ENCODE assay signal across 19 cellular contexts in the genomic region with DNA sequence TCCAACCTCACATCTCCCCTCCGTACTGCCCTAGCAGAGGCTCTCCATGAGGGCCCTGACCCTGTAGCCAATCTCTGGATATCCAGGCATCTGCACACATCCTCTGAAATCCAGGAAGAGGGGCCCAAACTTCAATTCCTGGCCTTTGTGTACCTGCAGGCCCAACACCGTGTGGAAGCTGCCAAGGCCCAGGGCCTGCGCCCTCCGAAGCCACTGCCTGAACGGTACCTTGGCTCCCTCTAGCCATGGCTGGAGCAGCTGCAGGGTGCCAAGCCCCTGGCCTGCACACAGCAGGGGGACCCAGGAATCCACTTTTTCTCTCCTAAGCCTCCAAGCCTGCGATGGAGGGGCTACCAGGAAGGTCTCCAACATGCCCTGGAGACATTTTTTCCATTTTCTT.
DNase-seq lines count a peak whose midpoint lies in the region; ATAC-seq, FAIRE-seq and TF ChIP-seq lines count a peak whose summit lies in the region.
"Had no signal": no experiment of that assay in that cellular context is flagged by ENCODE, and none has a peak within 500 bp of the region (broad histone marks: within the 10 kb centered on the region; RNA-seq: fewer than 3 reads in every experiment).

No MANE protein-coding gene starts in this region.

- H2AFZ ChIP-seq in Karpas-422 (ENCODE audit: low read length) (no peak overlapping the region), GM12878 (ENCODE audit: control insufficient read depth, low read depth, low read length) (no peak overlapping the region)

- H3K4me2 ChIP-seq in Karpas-422 (ENCODE audit: low read depth, low read length, poor library complexity, severe bottlenecking) (no peak overlapping the region), GM12878 (ENCODE audit: control insufficient read depth, insufficient read depth) (no peak overlapping the region)

- peaks cover 5% of the 10 kb centered on the region for H3K27me3 Mint-ChIP-seq in activated CD8-positive, alpha-beta memory T cell treated with anti-CD3 and anti-CD28 coated beads, Interleukin-2, amount 10 ng/mL, durations not matched to agents 7 days and 5 days
- H3K27me3 Mint-ChIP-seq: CD4-positive, alpha-beta T cell had no signal

- TF ChIP-seq POLR2A in GM12878 (IDR thresholded peaks at IDR 0.05; ENCODE audit: low read depth, low read length) = no peak

- in situ Hi-C loops in GM12878 (cut with MboI) = no loop called here

- H3K36me3 Mint-ChIP-seq in activated CD8-positive, alpha-beta memory T cell treated with anti-CD3 and anti-CD28 coated beads, Interleukin-2, amount 10 ng/mL, durations not matched to agents 7 days and 5 days = no peaks in the 10 kb centered on the region

- no peak for TF ChIP-seq RAD21 in GM12878 (IDR thresholded peaks at IDR 0.05; ENCODE audit: insufficient read depth, low read depth, low read length)

- H3K9me2 ChIP-seq in Karpas-422 (replicated peaks; ENCODE audit: insufficient read depth, low read length) = 0 out of 2 replicates have a peak, but pooled peaks cover 2% of the 10 kb centered on the region

- DNase-seq in BE2C = peak; percentile 7
- peak; percentile 1 for DNase-seq in GM12865 (ENCODE audit: low read depth)
- DNase-seq in Karpas-422 = peak; percentile 54
- no peak for DNase-seq in GM12878 (ENCODE audit: low read depth, low spot score)
- DNase-seq in NCI-H146 treated with DMSO at 0.1 percent for 48 hours (lab: John Stamatoyannopoulos, UW; ENCODE audit: unreplicated experiment) = no peak
- DNase-seq in activated CD8-positive, alpha-beta memory T cell treated with anti-CD3 and anti-CD28 coated beads, Interleukin-2, amount 10 ng/mL, durations not matched to agents 7 days and 5 days = no peak
- no peak for DNase-seq in GM19240 (ENCODE audit: insufficient read length, low spot score)
- DNase-seq: CD4-positive, alpha-beta T cell; NCI-H1048; NCI-H1436 treated with DMSO at 0.1 percent for 48 hours; NCI-H2081; NCI-H510A treated with DMSO at 0.1 percent for 48 hours; NCI-H82; T-helper 1 cell had no signal

- intact Hi-C loops in GM12878 (cut with micrococcal nuclease; ENCODE audit: unreplicated experiment) = no loop called here

- H4K20me1 ChIP-seq in Karpas-422 (ENCODE audit: insufficient read depth, low read depth, low read length) (no peaks in the 10 kb centered on the region), GM12878 (ENCODE audit: control insufficient read depth, insufficient read depth) (no peaks in the 10 kb centered on the region)

- H3K4me3 ChIP-seq in BE2C (ENCODE audit: low read depth, low read length) (no peak overlapping the region), GM12865 (ENCODE audit: low read depth, low read length) (no peak overlapping the region), Karpas-422 (ENCODE audit: low read length) (no peak overlapping the region), GM12878 (no peak overlapping the region)
- H3K4me3 ChIP-seq: SK-N-MC had no signal

- no peak overlapping the region for H3K4me3 Mint-ChIP-seq in activated CD8-positive, alpha-beta memory T cell treated with anti-CD3 and anti-CD28 coated beads, Interleukin-2, amount 10 ng/mL, durations not matched to agents 7 days and 5 days
- H3K4me3 Mint-ChIP-seq: CD4-positive, alpha-beta T cell had no signal

- H3K9ac ChIP-seq in Karpas-422 (ENCODE audit: low read length) (no peak overlapping the region), GM12878 (ENCODE audit: control insufficient read depth, insufficient read depth, low read length) (no peak overlapping the region)

- FAIRE-seq in GM12878 (lab: Jason Lieb, UNC) = no peak
- FAIRE-seq: H54 had no signal

- CTCF ChIA-PET in GM12878 (lab: Yijun Ruan, JAX) = interaction anchor here (0.6 kb wide), 1 partner anchor 858 kb away, joined by 3 read pairs; no protein-coding TSS in a partner anchor
- CTCF ChIA-PET in activated CD8-positive, alpha-beta memory T cell treated with anti-CD3 and anti-CD28 coated beads, Interleukin-2, amount 10 ng/mL, durations not matched to agents 7 days and 5 days (lab: Charles Lee) = no interaction called here

- TF ChIP-seq EP300 in GM12878 (IDR thresholded peaks at IDR 0.05; ENCODE audit: borderline replicate concordance in 1 of 2, control insufficient read depth in 1 of 2, low read depth in 2 of 2, low read length in 2 of 2) = no peak

- H3K36me3 ChIP-seq in BE2C = no peaks in the 10 kb centered on the region
- no peaks in the 10 kb centered on the region for H3K36me3 ChIP-seq in Karpas-422 (ENCODE audit: insufficient read depth, low read length)
- H3K36me3 ChIP-seq in GM12878 (ENCODE audit: control insufficient read depth in 2 of 2, insufficient read depth in 2 of 2, low read length in 1 of 2) = no peaks in the 10 kb centered on the region

- H3K9me3 ChIP-seq in BE2C (no peaks in the 10 kb centered on the region), Karpas-422 (ENCODE audit: low read length) (no peaks in the 10 kb centered on the region), GM12878 (replicated peaks; ENCODE audit: control insufficient read depth, insufficient read depth, low read length) (no peaks in the 10 kb centered on the region)

- 0 out of 3 replicates have a peak, but pooled peaks have one; percentile 40 for ATAC-seq in GM12878
- ATAC-seq in HG02642 (IDR thresholded peaks at IDR 0.05; ENCODE audit: poor library complexity, unreplicated experiment) = no peak
- no peak for ATAC-seq in activated CD8-positive, alpha-beta memory T cell treated with anti-CD3 and anti-CD28 coated beads, Interleukin-2, amount 10 ng/mL, durations not matched to agents 7 days and 5 days
- ATAC-seq: Panc1, Right ventricle myocardium inferior had no signal

- no peaks in the 10 kb centered on the region for H3K4me1 ChIP-seq in BE2C
- H3K4me1 ChIP-seq in Karpas-422 (ENCODE audit: low read length) = no peaks in the 10 kb centered on the region
- H3K4me1 ChIP-seq in GM12878 (ENCODE audit: control insufficient read depth, insufficient read depth, low read length) = no peaks in the 10 kb centered on the region

- H3K79me2 ChIP-seq in Karpas-422 (ENCODE audit: low read length) = no peaks in the 10 kb centered on the region
- H3K79me2 ChIP-seq in GM12878 (ENCODE audit: control insufficient read depth, insufficient read depth, low read length) = no peaks in the 10 kb centered on the region

- RAD21 ChIA-PET in GM12878 (lab: Charles Lee; ENCODE audit: unreplicated experiment) = no interaction called here

- H3K27me3 ChIP-seq in BE2C (no peaks in the 10 kb centered on the region), Karpas-422 (ENCODE audit: low read length) (no peaks in the 10 kb centered on the region), GM12878 (replicated peaks in 1 of 2; ENCODE audit: control insufficient read depth in 2 of 2, insufficient read depth in 2 of 2, low read length in 1 of 2) (no peaks in the 10 kb centered on the region)

- POLR2A ChIA-PET in GM12878 (lab: Charles Lee) = no interaction called here

- no TSS peak for BruUV-seq in GM12878 (replicated peaks; lab: Mats Ljungman, UMichigan)

- SMC1A ChIA-PET in GM12878 (lab: Charles Lee; ENCODE audit: uncharacterized antibody, unreplicated experiment) = no interaction called here

- H3K27ac Mint-ChIP-seq in activated CD8-positive, alpha-beta memory T cell treated with anti-CD3 and anti-CD28 coated beads, Interleukin-2, amount 10 ng/mL, durations not matched to agents 7 days and 5 days = no peak overlapping the region
- H3K27ac Mint-ChIP-seq: CD4-positive, alpha-beta T cell had no signal

- H3K4me1 Mint-ChIP-seq in activated CD8-positive, alpha-beta memory T cell treated with anti-CD3 and anti-CD28 coated beads, Interleukin-2, amount 10 ng/mL, durations not matched to agents 7 days and 5 days = no peaks in the 10 kb centered on the region

- TF ChIP-seq CTCF in BE2C (IDR thresholded peaks at IDR 0.05; ENCODE audit: low read depth, low read length) (no peak), GM12865 (IDR thresholded peaks at IDR 0.05; ENCODE audit: insufficient read depth, low read depth, low read length, missing control alignments) (peak; percentile 9), GM12878 (IDR thresholded peaks at IDR 0.05 in 2 of 3, conservative IDR thresholded peaks at IDR 0.05 in 1 of 3; ENCODE audit: control insufficient read depth in 2 of 3, extremely low read depth in 1 of 3, insufficient read depth in 1 of 3, low read depth in 3 of 3, low read length in 3 of 3) (peak in 1 of 3 experiments; percentile 11; a peak in 1 of 6 replicates)

- H3K27ac ChIP-seq in Karpas-422 (ENCODE audit: low read length) (no peak overlapping the region), GM12878 (ENCODE audit: control insufficient read depth, insufficient read depth) (no peak overlapping the region)
- H3K27ac ChIP-seq: SK-N-MC had no signal

- 7% methylated on average over 6 of the region's 6 CpGs for WGBS in GM12878 (ENCODE audit: insufficient coverage, insufficient replicate concordance, low lambda C conversion rate, missing lambda C conversion rate)

- peaks cover 2% of the 10 kb centered on the region for H3K9me3 Mint-ChIP-seq in activated CD8-positive, alpha-beta memory T cell treated with anti-CD3 and anti-CD28 coated beads, Interleukin-2, amount 10 ng/mL, durations not matched to agents 7 days and 5 days (ENCODE audit: low read depth)
- H3K9me3 Mint-ChIP-seq: CD4-positive, alpha-beta T cell had no signal

TF ChIP-seq in GM12878, 131 proteins besides CTCF, POLR2A, EP300 and RAD21 (continues in another document):
- TF ChIP-seq DPF2 (IDR thresholded peaks at IDR 0.05) = no peak
- TF ChIP-seq, protein P1, sequence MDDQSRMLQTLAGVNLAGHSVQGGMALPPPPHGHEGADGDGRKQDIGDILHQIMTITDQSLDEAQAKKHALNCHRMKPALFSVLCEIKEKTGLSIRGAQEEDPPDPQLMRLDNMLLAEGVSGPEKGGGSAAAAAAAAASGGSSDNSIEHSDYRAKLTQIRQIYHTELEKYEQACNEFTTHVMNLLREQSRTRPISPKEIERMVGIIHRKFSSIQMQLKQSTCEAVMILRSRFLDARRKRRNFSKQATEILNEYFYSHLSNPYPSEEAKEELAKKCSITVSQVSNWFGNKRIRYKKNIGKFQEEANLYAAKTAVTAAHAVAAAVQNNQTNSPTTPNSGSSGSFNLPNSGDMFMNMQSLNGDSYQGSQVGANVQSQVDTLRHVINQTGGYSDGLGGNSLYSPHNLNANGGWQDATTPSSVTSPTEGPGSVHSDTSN (IDR thresholded peaks at IDR 0.05; ENCODE audit: insufficient replicate concordance, low read depth, low read length) = no peak
- no peak for TF ChIP-seq MXI1 (IDR thresholded peaks at IDR 0.05; ENCODE audit: low read depth, low read length)

Comparison
In these comparisons a context has a peak if more than half of its experiments do, and no peak if none do; other contexts are left out.
1. DNase-seq: peak in BE2C (single experiment), GM12865 (single experiment) and Karpas-422 (single experiment); none in GM12878 (single experiment), NCI-H146 treated with DMSO at 0.1 percent for 48 hours (single experiment), activated CD8-positive, alpha-beta memory T cell treated with anti-CD3 and anti-CD28 coated beads, Interleukin-2, amount 10 ng/mL, durations not matched to agents 7 days and 5 days (single experiment) and GM19240 (single experiment).